Comparison of ENCODE assay signal across 30 cellular contexts in the genomic region with DNA sequence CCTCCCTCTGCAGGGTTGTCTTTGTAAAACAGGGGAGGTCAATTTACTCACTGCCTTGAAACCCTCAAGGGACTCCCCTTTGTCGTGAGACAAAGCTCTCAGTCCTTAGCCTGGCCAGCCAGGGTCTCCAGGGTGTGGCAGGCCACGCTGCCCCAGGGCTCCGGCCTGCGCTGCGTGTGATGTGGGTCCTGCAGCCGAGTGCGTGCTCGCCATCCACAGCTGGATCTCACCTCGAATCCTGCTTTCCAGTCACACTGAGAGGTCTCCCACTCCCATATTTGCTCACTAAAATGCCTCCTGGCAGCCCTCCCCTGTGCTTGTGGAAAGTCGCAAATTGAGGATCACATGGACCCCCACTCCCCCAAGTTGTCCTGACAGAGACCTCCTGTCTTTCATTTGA. TPM values are rescaled to one million over a fixed set of nuclear protein-coding genes. Genes with fewer than 3 reads are reported as not detected.
DNase-seq lines count a peak whose midpoint lies in the region; ATAC-seq, FAIRE-seq and TF ChIP-seq lines count a peak whose summit lies in the region.
"Had no signal": no experiment of that assay in that cellular context is flagged by ENCODE, and none has a peak within 500 bp of the region (broad histone marks: within the 10 kb centered on the region; RNA-seq: fewer than 3 reads in every experiment).

No MANE protein-coding gene starts in this region.

- DNase-seq in cardiac septum (ENCODE audit: low spot score) = peak; percentile 62
- DNase-seq in left ventricle myocardium superior = no peak
- DNase-seq in K562 (ENCODE audit: extremely low read depth in 1 of 4, low spot score in 3 of 4) = no peak
- no peak for DNase-seq in nephron progenitor cell
- no peak for DNase-seq in effector CD8-positive, alpha-beta T cell (lab: John Stamatoyannopoulos, UW)
- DNase-seq in GM12891 (ENCODE audit: insufficient read length, low spot score) = no peak
- no peak for DNase-seq in NCI-H526 treated with DMSO at 0.1 percent for 48 hours (lab: John Stamatoyannopoulos, UW)
- DNase-seq: activated CD8-positive, alpha-beta memory T cell treated with anti-CD3 and anti-CD28 coated beads, Interleukin-2, amount 50 U/mL, for 48 hours; activated gamma-delta T cell; dermis blood vessel endothelial cell; mammary epithelial cell; NCI-H1105 treated with DMSO at 0.1 percent for 48 hours; NCI-H2081; NCI-H446; occipital lobe; OCI-M1; SK-N-SH; small intestine had no signal

- H3K9me1 ChIP-seq in K562 (ENCODE audit: control insufficient read depth, insufficient read depth, low read length) = no peaks in the 10 kb centered on the region

- intact Hi-C loops in cardiac septum (cut with DNase I) (loop anchor here (10.0 kb wide), 1 partner anchor 91 kb away; a partner anchor contains a TSS), left ventricle myocardium superior (cut with micrococcal nuclease) (no loop called here), K562 (cut with micrococcal nuclease) (no loop called here)

- no peaks in the 10 kb centered on the region for H3K79me2 ChIP-seq in K562 (ENCODE audit: control insufficient read depth, insufficient read depth, low read length)

- no peak overlapping the region for H3K4me3 ChIP-seq in K562
- H3K4me3 ChIP-seq: adrenal gland; BLaER1 treated with 17β-estradiol and CSF1 and Interleukin-3, amounts not matched to agents 10 nM and 100 nM; GM12878; vagina had no signal

- H3K36me3 Mint-ChIP-seq in nephron progenitor cell (ENCODE audit: low read depth) = peaks cover 9% of the 10 kb centered on the region

- peaks cover 0 to 3% of the 10 kb centered on the region in 2 experiments; a peak in 1 of 5 replicates for H3K4me1 ChIP-seq in K562 (replicated peaks in 1 of 2; ENCODE audit: control insufficient read depth in 2 of 2, insufficient read depth in 2 of 2, low read length in 2 of 2)
- H3K4me1 ChIP-seq: adrenal gland, vagina had no signal

- no peak overlapping the region for H3K27ac ChIP-seq in K562 (ENCODE audit: extremely low read depth, low read depth, low read length)
- H3K27ac ChIP-seq: adrenal gland; BLaER1 treated with 17β-estradiol and CSF1 and Interleukin-3, amounts not matched to agents 10 nM and 100 nM; vagina; VCaP had no signal

- no TSS peak for BruUV-seq in K562 (replicated peaks; lab: Mats Ljungman, UMichigan)

- no peaks in the 10 kb centered on the region for H3K9me3 Mint-ChIP-seq in nephron progenitor cell
- H3K9me3 Mint-ChIP-seq: IgD-negative memory B cell; stimulated activated memory B cell treated with anti-CD40 and anti-IgM and Interleukin-4, amounts not matched to agents 10 μg/mL and 1 μg/mL and 100 μg/mL, for 72 hours had no signal

- H2AFZ ChIP-seq in K562 (ENCODE audit: low read depth, low read length) = no peak overlapping the region

- H3K4me2 ChIP-seq in K562 (ENCODE audit: insufficient read depth, low read length) = no peak overlapping the region
- H3K4me2 ChIP-seq: BLaER1 treated with 17β-estradiol and CSF1 and Interleukin-3, amounts not matched to agents 10 nM and 100 nM; SK-N-SH had no signal

- H3K4me3 Mint-ChIP-seq in nephron progenitor cell = no peak overlapping the region
- H3K4me3 Mint-ChIP-seq: IgD-negative memory B cell; stimulated activated memory B cell treated with anti-CD40 and anti-IgM and Interleukin-4, amounts not matched to agents 10 μg/mL and 1 μg/mL and 100 μg/mL, for 72 hours had no signal

- H3K27me3 ChIP-seq in K562 (ENCODE audit: control insufficient read depth in 2 of 2, insufficient read depth in 2 of 2, low read length in 2 of 2) = no peaks in the 10 kb centered on the region; a peak in 1 of 5 replicates
- H3K27me3 ChIP-seq: adrenal gland; BLaER1 treated with 17β-estradiol and CSF1 and Interleukin-3, amounts not matched to agents 10 nM and 100 nM; vagina had no signal

- H3K9ac ChIP-seq in K562 (ENCODE audit: insufficient read depth in 1 of 2, low read depth in 2 of 2, low read length in 2 of 2) = no peak overlapping the region
- H3K9ac ChIP-seq: SK-N-SH had no signal

- peak overlapping the region; percentile 84 for H3K27ac Mint-ChIP-seq in nephron progenitor cell
- H3K27ac Mint-ChIP-seq: IgD-negative memory B cell; stimulated activated memory B cell treated with anti-CD40 and anti-IgM and Interleukin-4, amounts not matched to agents 10 μg/mL and 1 μg/mL and 100 μg/mL, for 72 hours had no signal

- FAIRE-seq in K562 (lab: Jason Lieb, UNC) (no peak), GM12891 (lab: Jason Lieb, UNC) (no peak)
- FAIRE-seq: bronchial epithelial cell, GM12878, keratinocyte, small intestine had no signal

- CTCF ChIA-PET in K562 (lab: Yijun Ruan, JAX; ENCODE audit: low intra/inter-chr PET ratio) = no interaction called here

- no peak for TF ChIP-seq RAD21 in K562 (CRISPR knock-in tag; conservative IDR thresholded peaks at IDR 0.05 in 1 of 2, IDR thresholded peaks at IDR 0.05 in 1 of 2)

- H3K36me3 ChIP-seq in K562 (ENCODE audit: control insufficient read depth, insufficient read depth, low read length) = peaks cover 38% of the 10 kb centered on the region

- no peaks in the 10 kb centered on the region for H4K20me1 ChIP-seq in K562 (replicated peaks; ENCODE audit: control insufficient read depth, insufficient read depth, low read length)

- H3K27me3 Mint-ChIP-seq in nephron progenitor cell (ENCODE audit: low read depth, poor library complexity) = peaks cover 3% of the 10 kb centered on the region
- H3K27me3 Mint-ChIP-seq: IgD-negative memory B cell; stimulated activated memory B cell treated with anti-CD40 and anti-IgM and Interleukin-4, amounts not matched to agents 10 μg/mL and 1 μg/mL and 100 μg/mL, for 72 hours had no signal

- TF ChIP-seq CTCF in K562 (IDR thresholded peaks at IDR 0.05 in 2 of 3, conservative IDR thresholded peaks at IDR 0.05 in 1 of 3; ENCODE audit: insufficient read depth in 2 of 3, low read depth in 1 of 3, low read length in 3 of 3) (no peak), nephron progenitor cell (IDR thresholded peaks at IDR 0.05) (no peak)

- H3K9me3 ChIP-seq in K562 (replicated peaks; ENCODE audit: control insufficient read depth, insufficient read depth, low read depth, low read length) = no peaks in the 10 kb centered on the region
- H3K9me3 ChIP-seq: adrenal gland; BLaER1 treated with 17β-estradiol and CSF1 and Interleukin-3, amounts not matched to agents 10 nM and 100 nM; SK-N-SH; vagina had no signal

- in situ Hi-C loops in K562 (cut with MboI) = loop anchor here (10.0 kb wide), 1 partner anchor 219 kb away; no protein-coding TSS in a partner anchor

- POLR2A ChIA-PET in K562 (lab: Yijun Ruan, JAX) = no interaction called here

- no peak for ATAC-seq in left ventricle myocardium superior
- no peak for ATAC-seq in K562
- ATAC-seq in HG03460 (IDR thresholded peaks at IDR 0.05; ENCODE audit: unreplicated experiment) = no peak
- ATAC-seq: GM12878; HCT116; stimulated activated memory B cell treated with anti-CD40 and anti-IgM and Interleukin-4, amounts not matched to agents 10 μg/mL and 1 μg/mL and 100 μg/mL, for 72 hours had no signal

- peaks cover 33% of the 10 kb centered on the region for H3K4me1 Mint-ChIP-seq in nephron progenitor cell
- H3K4me1 Mint-ChIP-seq: stimulated activated memory B cell treated with anti-CD40 and anti-IgM and Interleukin-4, amounts not matched to agents 10 μg/mL and 1 μg/mL and 100 μg/mL, for 72 hours had no signal

- WGBS in K562 (ENCODE audit: insufficient coverage, low coverage, missing lambda C conversion rate) = 59% methylated on average over 10 of the region's 10 CpGs

- TF ChIP-seq EP300 in K562 (IDR thresholded peaks at IDR 0.05; ENCODE audit: low read length) = no peak

- TF ChIP-seq POLR2A in K562 (conservative IDR thresholded peaks at IDR 0.05) (no peak), GM12891 (IDR thresholded peaks at IDR 0.05; ENCODE audit: low read depth, low read length) (no peak)

RNA-seq across cellular contexts. Expression of a gene that starts 10.0 kb away (rescaled TPM):
- 0.11 TPM for total RNA-seq in cardiac septum
- not detected for total RNA-seq in left ventricle myocardium superior
- 6.2 and 13.1 TPM in 2 replicates for total RNA-seq in K562 (2011; cell fraction: chromatin; rRNA removed; ENCODE audit: low replicate concordance)
- total RNA-seq in K562 (2011; cell fraction: nucleolus; rRNA removed) = 11.7 TPM in 2 replicates
- 5.7 and 6.2 TPM in 2 replicates for total RNA-seq in K562 (2011; cell fraction: nucleoplasm; rRNA removed)
- 1.0 and 1.3 TPM in 2 replicates for total RNA-seq in K562 (2014; rRNA removed)
- total RNA-seq in K562 (2014; rRNA removed; fragmentation: Illumina TruSeq; extraction: Trizol) = 0.15 TPM in 1 of 2 replicates, not detected in the other
- 0.54 and 0.90 TPM in 2 replicates for total RNA-seq in K562 (2015; rRNA removed; fragmentation: Illumina TruSeq; extraction: Trizol)
- total RNA-seq in K562 (2021) = 0.62 and 0.89 TPM in 2 replicates
- 0.35 and 1.1 TPM in 2 replicates for polyA plus RNA-seq in K562 (2011; rRNA removed)
- 0.24 TPM in 2 replicates for polyA plus RNA-seq in K562 (2011; cell fraction: cytosol; rRNA removed)
- polyA plus RNA-seq in K562 (2011; cell fraction: nucleus; rRNA removed) = 10.8 and 12.1 TPM in 2 replicates
- polyA plus RNA-seq in K562 (2012) = 0.39 and 0.89 TPM in 2 replicates
- 0.06 and 0.11 TPM in 2 replicates for polyA plus RNA-seq in K562 (2014; fragmentation: Illumina TruSeq; extraction: Trizol)
- not detected for polyA plus RNA-seq in K562 (2014; fragmentation: Nextera tagmentation; extraction: Ambion mirVana)
- 0.38 and 0.60 TPM in 2 replicates for polyA plus RNA-seq in K562 (2014; rRNA removed)
- 0.99 and 1.0 TPM in 2 replicates for polyA minus RNA-seq in K562 (2011; rRNA and poly(A)+ RNA removed)
- polyA minus RNA-seq in K562 (2011; cell fraction: cytosol; rRNA and poly(A)+ RNA removed) = 0.95 and 2.3 TPM in 2 replicates
- 6.7 and 8.3 TPM in 2 replicates for polyA minus RNA-seq in K562 (2011; cell fraction: nucleus; rRNA and poly(A)+ RNA removed)
- polyA plus RNA-seq in GM12891 (2012; ENCODE audit: low read depth, missing spikeins) = 0.09 TPM
- total RNA-seq: bronchial epithelial cell, dermis blood vessel endothelial cell, M059J had no signal
- polyA plus RNA-seq: IgD-negative memory B cell, keratinocyte, mammary epithelial cell had no signal

RNA-seq across cellular contexts. Expression of a gene that starts 49.5 kb away (rescaled TPM):
- total RNA-seq in cardiac septum (22.5 TPM), left ventricle myocardium superior (19.3 TPM), K562 (2014; rRNA removed) (10.9 and 15.4 TPM in 2 replicates), K562 (2014; rRNA removed; fragmentation: Illumina TruSeq; extraction: Trizol) (15.9 and 16.8 TPM in 2 replicates), K562 (2015; rRNA removed; fragmentation: Illumina TruSeq; extraction: Trizol) (19.2 and 19.5 TPM in 2 replicates), K562 (2021) (26.0 and 26.9 TPM in 2 replicates)
- 91.0 and 117 TPM in 2 replicates for total RNA-seq in K562 (2011; cell fraction: chromatin; rRNA removed; ENCODE audit: low replicate concordance)
- 62.0 and 64.2 TPM in 2 replicates for total RNA-seq in K562 (2011; cell fraction: nucleolus; rRNA removed)
- 66.8 and 71.5 TPM in 2 replicates for total RNA-seq in K562 (2011; cell fraction: nucleoplasm; rRNA removed)
- polyA plus RNA-seq in K562 (2011; rRNA removed) (33.6 and 35.7 TPM in 2 replicates), K562 (2014; fragmentation: Illumina TruSeq; extraction: Trizol) (26.1 and 28.0 TPM in 2 replicates), K562 (2014; fragmentation: Nextera tagmentation; extraction: Ambion mirVana) (1 to 10 TPM; 4.9 to 7.8 TPM), K562 (2014; rRNA removed) (19.1 and 21.0 TPM in 2 replicates)
- polyA plus RNA-seq in K562 (2011; cell fraction: cytosol; rRNA removed) = 24.5 and 29.6 TPM in 2 replicates
- polyA plus RNA-seq in K562 (2011; cell fraction: nucleus; rRNA removed) = 63.0 and 86.6 TPM in 2 replicates
- polyA plus RNA-seq in K562 (2012) = 17.4 and 19.5 TPM in 2 replicates
- 47.9 and 56.3 TPM in 2 replicates for polyA minus RNA-seq in K562 (2011; rRNA and poly(A)+ RNA removed)
- 24.7 and 27.3 TPM in 2 replicates for polyA minus RNA-seq in K562 (2011; cell fraction: cytosol; rRNA and poly(A)+ RNA removed)
- polyA minus RNA-seq in K562 (2011; cell fraction: nucleus; rRNA and poly(A)+ RNA removed) = 30.4 and 39.0 TPM in 2 replicates
- polyA plus RNA-seq in GM12891 (2012; ENCODE audit: low read depth, missing spikeins) = 7.3 TPM
